In genomic region chr16:77967054-77968035, GRCh38 we compare ENCODE assay signal across 19 cellular contexts. TPM values are rescaled to one million over a fixed set of nuclear protein-coding genes. Genes with fewer than 3 reads are reported as not detected.
"Had no signal": no experiment of that assay in that cellular context is flagged by ENCODE, and none has a peak within 500 bp of the region (broad histone marks: within the 10 kb centered on the region; RNA-seq: fewer than 3 reads in every experiment).

No MANE protein-coding gene starts in this region.

- H3K9me3 ChIP-seq: gastroesophageal sphincter, testis had no signal

- H3K36me3 Mint-ChIP-seq: activated naive CD4-positive, alpha-beta T cell treated with anti-CD3 and anti-CD28 coated beads, Interleukin-2, amount 50 U/mL, for 24 hours had no signal

- ATAC-seq: gastroesophageal sphincter; left lobe of liver; stimulated activated naive CD8-positive, alpha-beta T cell treated with anti-CD3 and anti-CD28 coated beads, Interleukin-15, amount 100 ng/mL, for 72 hours had no signal

- H3K27me3 ChIP-seq: testis had no signal

- H3K27ac ChIP-seq: coronary artery, epithelial cell of prostate, gastroesophageal sphincter, parathyroid adenoma, testis had no signal

- H3K4me1 ChIP-seq: gastroesophageal sphincter, parathyroid adenoma, testis had no signal

- H3K36me3 ChIP-seq: gastroesophageal sphincter had no signal

- H3K4me1 Mint-ChIP-seq: activated naive CD4-positive, alpha-beta T cell treated with anti-CD3 and anti-CD28 coated beads, Interleukin-2, amount 50 U/mL, for 24 hours; stimulated activated naive CD8-positive, alpha-beta T cell treated with anti-CD3 and anti-CD28 coated beads, Interleukin-15, amount 100 ng/mL, for 72 hours had no signal

- H3K27ac Mint-ChIP-seq: activated naive CD4-positive, alpha-beta T cell treated with anti-CD3 and anti-CD28 coated beads, Interleukin-2, amount 50 U/mL, for 24 hours; activated T-helper 2 cell treated with anti-CD3 and anti-CD28 coated beads, Interferon-gamma antibody, Interleukin-2, Interleukin-4, amounts not matched to agents 10 μg/mL and 5 μg/mL and 100 μg/mL, durations not matched to agents 14 hours and 24 hours and 36 hours; stimulated activated naive CD8-positive, alpha-beta T cell treated with anti-CD3 and anti-CD28 coated beads, Interleukin-15, amount 100 ng/mL, for 72 hours had no signal

- H3K4me3 Mint-ChIP-seq: activated naive CD4-positive, alpha-beta T cell treated with anti-CD3 and anti-CD28 coated beads, Interleukin-2, amount 50 U/mL, for 24 hours; stimulated activated naive CD8-positive, alpha-beta T cell treated with anti-CD3 and anti-CD28 coated beads, Interleukin-15, amount 100 ng/mL, for 72 hours had no signal

- H3K9me3 Mint-ChIP-seq: activated naive CD4-positive, alpha-beta T cell treated with anti-CD3 and anti-CD28 coated beads, Interleukin-2, amount 50 U/mL, for 24 hours; activated T-helper 2 cell treated with anti-CD3 and anti-CD28 coated beads, Interferon-gamma antibody, Interleukin-2, Interleukin-4, amounts not matched to agents 10 μg/mL and 5 μg/mL and 100 μg/mL, durations not matched to agents 14 hours and 24 hours and 36 hours; stimulated activated naive CD8-positive, alpha-beta T cell treated with anti-CD3 and anti-CD28 coated beads, Interleukin-15, amount 100 ng/mL, for 72 hours had no signal

- DNase-seq: activated CD4-positive, alpha-beta T cell treated with anti-CD3 and anti-CD28 coated beads, Interleukin-2, amount 50 U/mL, for 1 hour; central memory CD4-positive, alpha-beta T cell; effector memory CD4-positive, alpha-beta T cell; islet precursor cell; retina; stimulated activated CD4-positive, alpha-beta T cell treated with anti-CD3 and anti-CD28 coated beads, Interleukin-15, amount 100 ng/mL, for 24 hours; stimulated activated CD4-positive, alpha-beta T cell treated with anti-CD3 and anti-CD28 coated beads, Interleukin-4, amount 100 ng/mL, for 24 hours; stimulated activated naive CD8-positive, alpha-beta T cell treated with anti-CD3 and anti-CD28 coated beads, Interleukin-15, amount 100 ng/mL, for 72 hours; testis had no signal

- H3K4me3 ChIP-seq: coronary artery, gastroesophageal sphincter, testis had no signal

RNA-seq across cellular contexts. Expression of gene CLEC3A, which starts 55.0 kb away (rescaled TPM):
- total RNA-seq: activated CD8-positive, alpha-beta memory T cell treated with anti-CD3 and anti-CD28 coated beads for 36 hours; activated T-helper 2 cell treated with anti-CD3 and anti-CD28 coated beads, Interferon-gamma antibody, Interleukin-2, Interleukin-4, amounts not matched to agents 10 μg/mL and 5 μg/mL and 100 μg/mL, durations not matched to agents 14 hours and 24 hours and 36 hours; left lobe of liver; skeletal muscle tissue; T-helper 1 cell treated with Interleukin-12 subunit alpha and Interleukin-12 subunit beta and Interleukin-4 antibody, amounts not matched to agents 30 ng/mL and 1 ng/mL, for 36 hours had no signal
